14 cellular contexts compared by ENCODE assay signal in genomic region chr2:150681120-150681796, GRCh38.
A peak's percentile ranks its signal among the peaks of the same experiment; 100 is the strongest.
DNase-seq lines count a peak whose midpoint lies in the region; ATAC-seq and TF ChIP-seq lines count a peak whose summit lies in the region.
"Had no signal": no experiment of that assay in that cellular context is flagged by ENCODE, and none has a peak within 500 bp of the region (broad histone marks: within the 10 kb centered on the region; RNA-seq: fewer than 3 reads in every experiment).

No MANE protein-coding gene starts in this region.

- no peaks in the 10 kb centered on the region for H3K36me3 Mint-ChIP-seq in activated T-helper 2 cell treated with anti-CD3 and anti-CD28 coated beads, Interferon-gamma antibody, Interleukin-2, Interleukin-4, amounts not matched to agents 10 μg/mL and 5 μg/mL and 100 μg/mL, durations not matched to agents 14 hours and 24 hours and 36 hours (ENCODE audit: low read depth)
- H3K36me3 Mint-ChIP-seq: activated CD8-positive, alpha-beta memory T cell treated with anti-CD3 and anti-CD28 coated beads, Interleukin-2, amount 10 ng/mL, durations not matched to agents 7 days and 5 days; T-cell had no signal

- ATAC-seq in RWPE2 (ENCODE audit: low read depth) (peak; percentile 92), upper lobe of right lung (peak; percentile 88)
- ATAC-seq: activated CD8-positive, alpha-beta memory T cell treated with anti-CD3 and anti-CD28 coated beads, Interleukin-2, amount 10 ng/mL, durations not matched to agents 7 days and 5 days; T-cell had no signal

- TF ChIP-seq CTCF in RWPE2 (IDR thresholded peaks at IDR 0.05; ENCODE audit: poor library complexity, severe bottlenecking) (no peak), fibroblast of pulmonary artery (IDR thresholded peaks at IDR 0.05; ENCODE audit: low read length, missing control alignments) (no peak), upper lobe of right lung (IDR thresholded peaks at IDR 0.05) (no peak)

- H3K27me3 Mint-ChIP-seq in activated T-helper 2 cell treated with anti-CD3 and anti-CD28 coated beads, Interferon-gamma antibody, Interleukin-2, Interleukin-4, amounts not matched to agents 10 μg/mL and 5 μg/mL and 100 μg/mL, durations not matched to agents 14 hours and 24 hours and 36 hours (ENCODE audit: low read depth), result no peaks in the 10 kb centered on the region
- H3K27me3 Mint-ChIP-seq: activated CD8-positive, alpha-beta memory T cell treated with anti-CD3 and anti-CD28 coated beads, Interleukin-2, amount 10 ng/mL, durations not matched to agents 7 days and 5 days; dendritic cell treated with granulocyte-macrophage colony-stimulating factor and Interleukin-4, amounts not matched to agents 40 ng/mL and 50 ng/mL, for 4 days; T-cell had no signal

- intact Hi-C loops in upper lobe of right lung (cut with DNase I), result no loop called here
- intact Hi-C loops in activated T-helper 2 cell treated with anti-CD3 and anti-CD28 coated beads, Interferon-gamma antibody, Interleukin-2, Interleukin-4, amounts not matched to agents 10 μg/mL and 5 μg/mL and 100 μg/mL, durations not matched to agents 14 hours and 24 hours and 36 hours (cut with micrococcal nuclease), result no loop called here

- no peak overlapping the region for H3K27ac Mint-ChIP-seq in activated T-helper 2 cell treated with anti-CD3 and anti-CD28 coated beads, Interferon-gamma antibody, Interleukin-2, Interleukin-4, amounts not matched to agents 10 μg/mL and 5 μg/mL and 100 μg/mL, durations not matched to agents 14 hours and 24 hours and 36 hours
- H3K27ac Mint-ChIP-seq: activated CD8-positive, alpha-beta memory T cell treated with anti-CD3 and anti-CD28 coated beads, Interleukin-2, amount 10 ng/mL, durations not matched to agents 7 days and 5 days; dendritic cell treated with granulocyte-macrophage colony-stimulating factor and Interleukin-4, amounts not matched to agents 40 ng/mL and 50 ng/mL, for 4 days; T-cell had no signal

- H3K4me3 ChIP-seq in RWPE2 (ENCODE audit: severe bottlenecking) (no peak overlapping the region), fibroblast of pulmonary artery (replicated peaks; ENCODE audit: low read depth, low read length) (no peak overlapping the region), upper lobe of right lung (no peak overlapping the region)

- DNase-seq in NCI-H82 (lab: John Stamatoyannopoulos, UW) (peak; percentile 36), NCI-H82 treated with DMSO at 0.1 percent for 48 hours (lab: John Stamatoyannopoulos, UW; ENCODE audit: unreplicated experiment) (no peak), RWPE2 (ENCODE audit: low spot score) (no peak), fibroblast of pulmonary artery (ENCODE audit: low read depth) (peak; percentile 96), upper lobe of right lung (no peak), NCI-H2227 treated with DMSO at 0.1 percent for 48 hours (lab: John Stamatoyannopoulos, UW) (no peak)
- DNase-seq in activated T-helper 2 cell treated with anti-CD3 and anti-CD28 coated beads, Interferon-gamma antibody, Interleukin-2, Interleukin-4, amounts not matched to agents 10 μg/mL and 5 μg/mL and 100 μg/mL, durations not matched to agents 14 hours and 24 hours and 36 hours (ENCODE audit: low spot score), result no peak
- DNase-seq in activated naive CD4-positive, alpha-beta T cell (lab: John Stamatoyannopoulos, UW), result no peak
- DNase-seq: activated CD8-positive, alpha-beta memory T cell treated with anti-CD3 and anti-CD28 coated beads, Interleukin-2, amount 10 ng/mL, durations not matched to agents 7 days and 5 days; NCI-H2081; stimulated activated CD8-positive, alpha-beta memory T cell treated with anti-CD3 and anti-CD28 coated beads, Interleukin-4, amount 100 ng/mL, for 48 hours; T-cell had no signal

- no peaks in the 10 kb centered on the region for H3K36me3 ChIP-seq in RWPE2 (ENCODE audit: low read depth)
- H3K36me3 ChIP-seq in upper lobe of right lung, result no peaks in the 10 kb centered on the region

- no peak overlapping the region for H3K4me3 Mint-ChIP-seq in activated T-helper 2 cell treated with anti-CD3 and anti-CD28 coated beads, Interferon-gamma antibody, Interleukin-2, Interleukin-4, amounts not matched to agents 10 μg/mL and 5 μg/mL and 100 μg/mL, durations not matched to agents 14 hours and 24 hours and 36 hours (ENCODE audit: low read depth)
- H3K4me3 Mint-ChIP-seq: activated CD8-positive, alpha-beta memory T cell treated with anti-CD3 and anti-CD28 coated beads, Interleukin-2, amount 10 ng/mL, durations not matched to agents 7 days and 5 days; dendritic cell treated with granulocyte-macrophage colony-stimulating factor and Interleukin-4, amounts not matched to agents 40 ng/mL and 50 ng/mL, for 4 days; T-cell had no signal

- H3K4me1 ChIP-seq in RWPE2 (ENCODE audit: insufficient read depth, poor library complexity, severe bottlenecking) (peaks cover 16% of the 10 kb centered on the region), upper lobe of right lung (no peaks in the 10 kb centered on the region)

- H3K27me3 ChIP-seq in RWPE2 (ENCODE audit: insufficient read depth, poor library complexity, severe bottlenecking) (no peaks in the 10 kb centered on the region), upper lobe of right lung (no peaks in the 10 kb centered on the region)

- H3K27ac ChIP-seq in RWPE2 (ENCODE audit: poor library complexity, severe bottlenecking) (peak overlapping the region; percentile 66), upper lobe of right lung (no peak overlapping the region)
- H3K27ac ChIP-seq: 22Rv1 had no signal

- H3K9me3 ChIP-seq in RWPE2 (ENCODE audit: severe bottlenecking) (no peaks in the 10 kb centered on the region), upper lobe of right lung (no peaks in the 10 kb centered on the region)

- H3K9me3 Mint-ChIP-seq in activated T-helper 2 cell treated with anti-CD3 and anti-CD28 coated beads, Interferon-gamma antibody, Interleukin-2, Interleukin-4, amounts not matched to agents 10 μg/mL and 5 μg/mL and 100 μg/mL, durations not matched to agents 14 hours and 24 hours and 36 hours, result no peaks in the 10 kb centered on the region
- H3K9me3 Mint-ChIP-seq: T-cell had no signal

- H3K4me1 Mint-ChIP-seq in activated T-helper 2 cell treated with anti-CD3 and anti-CD28 coated beads, Interferon-gamma antibody, Interleukin-2, Interleukin-4, amounts not matched to agents 10 μg/mL and 5 μg/mL and 100 μg/mL, durations not matched to agents 14 hours and 24 hours and 36 hours (ENCODE audit: low read depth), result no peaks in the 10 kb centered on the region
- H3K4me1 Mint-ChIP-seq: activated CD8-positive, alpha-beta memory T cell treated with anti-CD3 and anti-CD28 coated beads, Interleukin-2, amount 10 ng/mL, durations not matched to agents 7 days and 5 days; T-cell had no signal

Comparison
In these comparisons a context has a peak if more than half of its experiments do, and no peak if none do; other contexts are left out.
1. DNase-seq: peak in NCI-H82 (single experiment) and fibroblast of pulmonary artery (single experiment); none in NCI-H82 treated with DMSO at 0.1 percent for 48 hours (single experiment), RWPE2 (single experiment), upper lobe of right lung (single experiment), activated T-helper 2 cell treated with anti-CD3 and anti-CD28 coated beads, Interferon-gamma antibody, Interleukin-2, Interleukin-4, amounts not matched to agents 10 μg/mL and 5 μg/mL and 100 μg/mL, durations not matched to agents 14 hours and 24 hours and 36 hours (single experiment), activated naive CD4-positive, alpha-beta T cell (0 of 4) and NCI-H2227 treated with DMSO at 0.1 percent for 48 hours (single experiment).